15 cellular contexts compared by ENCODE assay signal in genomic region chr5:32779754-32780415, GRCh38.
DNase-seq lines count a peak whose midpoint lies in the region; ATAC-seq and TF ChIP-seq lines count a peak whose summit lies in the region.
"Had no signal": no experiment of that assay in that cellular context is flagged by ENCODE, and none has a peak within 500 bp of the region (broad histone marks: within the 10 kb centered on the region; RNA-seq: fewer than 3 reads in every experiment).

No MANE protein-coding gene starts in this region.

- ATAC-seq in SK-N-SH treated with all-trans-retinoic acid at 6 μM for 48 hours: peak; percentile 52
- ATAC-seq in thoracic aorta (ENCODE audit: insufficient number of reproducible peaks, low FRiP score, low read depth): no peak

- no peaks in the 10 kb centered on the region for H3K36me3 ChIP-seq in neural progenitor cell
- H3K36me3 ChIP-seq in thoracic aorta: no peaks in the 10 kb centered on the region
- no peaks in the 10 kb centered on the region for H3K36me3 ChIP-seq in smooth muscle cell (ENCODE audit: low read depth)
- H3K36me3 ChIP-seq: BE2C, HAP-1 had no signal

- H3K4me1 Mint-ChIP-seq in chondrocyte (ENCODE audit: low read depth) (peaks cover 78% of the 10 kb centered on the region), neural progenitor cell (no peaks in the 10 kb centered on the region)

- H3K27me3 Mint-ChIP-seq in chondrocyte (ENCODE audit: low read depth) (no peaks in the 10 kb centered on the region), neural progenitor cell (ENCODE audit: insufficient read depth, low read depth) (peaks cover 2% of the 10 kb centered on the region)
- H3K27me3 Mint-ChIP-seq: CD4-positive, alpha-beta T cell had no signal

- peak overlapping the region; percentile 90 for H3K27ac Mint-ChIP-seq in chondrocyte (ENCODE audit: unreplicated experiment)
- no peak overlapping the region for H3K27ac Mint-ChIP-seq in neural progenitor cell
- H3K27ac Mint-ChIP-seq: CD4-positive, alpha-beta T cell had no signal

- H3K36me3 Mint-ChIP-seq in chondrocyte (ENCODE audit: low read depth) (peaks cover 51% of the 10 kb centered on the region), neural progenitor cell (no peaks in the 10 kb centered on the region)

- H3K9me3 ChIP-seq in neural progenitor cell (ENCODE audit: low read depth): no peaks in the 10 kb centered on the region
- no peaks in the 10 kb centered on the region for H3K9me3 ChIP-seq in thoracic aorta
- no peaks in the 10 kb centered on the region for H3K9me3 ChIP-seq in smooth muscle cell (replicated peaks; ENCODE audit: low read depth)
- H3K9me3 ChIP-seq: BE2C, HAP-1 had no signal

- H3K79me2 ChIP-seq in neural progenitor cell (ENCODE audit: low read depth) (no peaks in the 10 kb centered on the region), smooth muscle cell (ENCODE audit: low read depth) (no peaks in the 10 kb centered on the region)

- TF ChIP-seq CTCF in chondrocyte (IDR thresholded peaks at IDR 0.05): no peak
- no peak for TF ChIP-seq CTCF in neural progenitor cell (IDR thresholded peaks at IDR 0.05)
- no peak for TF ChIP-seq CTCF in thoracic aorta (IDR thresholded peaks at IDR 0.05)
- TF ChIP-seq CTCF in smooth muscle cell (IDR thresholded peaks at IDR 0.05; ENCODE audit: borderline replicate concordance, insufficient read depth, poor library complexity, severe bottlenecking): no peak

- H3K27me3 ChIP-seq in neural progenitor cell (no peaks in the 10 kb centered on the region), thoracic aorta (replicated peaks; ENCODE audit: insufficient read depth) (no peaks in the 10 kb centered on the region), smooth muscle cell (ENCODE audit: low read depth) (no peaks in the 10 kb centered on the region)
- H3K27me3 ChIP-seq: BE2C had no signal

- H4K20me1 ChIP-seq in neural progenitor cell (ENCODE audit: low read depth) (no peaks in the 10 kb centered on the region), smooth muscle cell (ENCODE audit: low read depth) (no peaks in the 10 kb centered on the region)

- H3K9ac ChIP-seq in neural progenitor cell: no peak overlapping the region
- H3K9ac ChIP-seq in smooth muscle cell (ENCODE audit: low read depth): no peak overlapping the region

- DNase-seq in chondrocyte (ENCODE audit: low spot score): no peak
- DNase-seq in neural progenitor cell (ENCODE audit: low spot score): peak; percentile 39
- no peak for DNase-seq in thoracic aorta (ENCODE audit: low spot score)
- no peak for DNase-seq in AG20443 (ENCODE audit: low spot score)
- no peak for DNase-seq in AML-193 (lab: John Stamatoyannopoulos, UW)
- DNase-seq in pons (ENCODE audit: low spot score): no peak
- DNase-seq in smooth muscle cell (lab: John Stamatoyannopoulos, UW; ENCODE audit: unreplicated experiment): no peak
- DNase-seq: BE2C; CD4-positive, alpha-beta T cell; NCI-H187 treated with DMSO at 0.1 percent for 48 hours; NCI-H345; NCI-H526 treated with DMSO at 0.1 percent for 48 hours; SIG-M5 had no signal

- H3K4me3 ChIP-seq in neural progenitor cell (no peak overlapping the region), thoracic aorta (peak overlapping the region; percentile 36), smooth muscle cell (no peak overlapping the region)
- H3K4me3 ChIP-seq: HAP-1 had no signal

- H3K4me1 ChIP-seq in neural progenitor cell: no peaks in the 10 kb centered on the region
- peaks cover 19 to 49% of the 10 kb centered on the region in 2 donors for H3K4me1 ChIP-seq in thoracic aorta (ENCODE audit: control insufficient read depth in 1 of 2, low read depth in 2 of 2)
- no peaks in the 10 kb centered on the region for H3K4me1 ChIP-seq in smooth muscle cell (ENCODE audit: low read depth)
- H3K4me1 ChIP-seq: BE2C, HAP-1 had no signal

- no peaks in the 10 kb centered on the region for H3K9me3 Mint-ChIP-seq in chondrocyte (ENCODE audit: low read depth)
- H3K9me3 Mint-ChIP-seq in neural progenitor cell: no peaks in the 10 kb centered on the region
- H3K9me3 Mint-ChIP-seq: CD4-positive, alpha-beta T cell had no signal

- 65% methylated on average over 5 of the region's 5 CpGs for WGBS in smooth muscle cell (ENCODE audit: low lambda C conversion rate)

- H3K4me3 Mint-ChIP-seq in chondrocyte (ENCODE audit: unreplicated experiment) (peak overlapping the region; percentile 47), neural progenitor cell (no peak overlapping the region)
- H3K4me3 Mint-ChIP-seq: CD4-positive, alpha-beta T cell had no signal

- H3F3A ChIP-seq in neural progenitor cell (ENCODE audit: low read depth): no peaks in the 10 kb centered on the region
- no peaks in the 10 kb centered on the region for H3F3A ChIP-seq in smooth muscle cell (ENCODE audit: low read depth)

- no peak overlapping the region for H2AFZ ChIP-seq in neural progenitor cell (replicated peaks)
- no peak overlapping the region for H2AFZ ChIP-seq in smooth muscle cell (ENCODE audit: low read depth)

- H3K4me2 ChIP-seq in neural progenitor cell: no peak overlapping the region
- no peak overlapping the region for H3K4me2 ChIP-seq in smooth muscle cell

- no peak overlapping the region for H3K27ac ChIP-seq in neural progenitor cell
- peak overlapping the region; percentile 45 to 62 for H3K27ac ChIP-seq in thoracic aorta
- no peak overlapping the region for H3K27ac ChIP-seq in smooth muscle cell (ENCODE audit: low read depth)

TF ChIP-seq in SK-N-SH treated with all-trans-retinoic acid at 6 μM for 48 hours, 23 proteins besides CTCF, POLR2A, EP300 and RAD21:
- TF ChIP-seq CSRNP3 (CRISPR knock-in tag; IDR thresholded peaks at IDR 0.05): no peak
- no peak for TF ChIP-seq TCF4 (CRISPR knock-in tag; IDR thresholded peaks at IDR 0.05; ENCODE audit: borderline replicate concordance)
- TF ChIP-seq ARNTL (CRISPR knock-in tag; IDR thresholded peaks at IDR 0.05; ENCODE audit: borderline replicate concordance, low read depth): no peak
- TF ChIP-seq GLIS3 (CRISPR knock-in tag; IDR thresholded peaks at IDR 0.05): no peak
- TF ChIP-seq SNAI2 (CRISPR knock-in tag; IDR thresholded peaks at IDR 0.05): no peak
- no peak for TF ChIP-seq PPARA (CRISPR knock-in tag; IDR thresholded peaks at IDR 0.05; ENCODE audit: borderline replicate concordance)
TF ChIP-seq in SK-N-SH treated with all-trans-retinoic acid at 6 μM for 48 hours: peak in this region for 0.

Comparison
In these comparisons a context has a peak if more than half of its experiments do, and no peak if none do; other contexts are left out.
1. H3K27ac ChIP-seq: peak in thoracic aorta (2 of 2); none in neural progenitor cell (single experiment) and smooth muscle cell (single experiment).